8 cellular contexts compared by ENCODE assay signal in the genomic region with DNA sequence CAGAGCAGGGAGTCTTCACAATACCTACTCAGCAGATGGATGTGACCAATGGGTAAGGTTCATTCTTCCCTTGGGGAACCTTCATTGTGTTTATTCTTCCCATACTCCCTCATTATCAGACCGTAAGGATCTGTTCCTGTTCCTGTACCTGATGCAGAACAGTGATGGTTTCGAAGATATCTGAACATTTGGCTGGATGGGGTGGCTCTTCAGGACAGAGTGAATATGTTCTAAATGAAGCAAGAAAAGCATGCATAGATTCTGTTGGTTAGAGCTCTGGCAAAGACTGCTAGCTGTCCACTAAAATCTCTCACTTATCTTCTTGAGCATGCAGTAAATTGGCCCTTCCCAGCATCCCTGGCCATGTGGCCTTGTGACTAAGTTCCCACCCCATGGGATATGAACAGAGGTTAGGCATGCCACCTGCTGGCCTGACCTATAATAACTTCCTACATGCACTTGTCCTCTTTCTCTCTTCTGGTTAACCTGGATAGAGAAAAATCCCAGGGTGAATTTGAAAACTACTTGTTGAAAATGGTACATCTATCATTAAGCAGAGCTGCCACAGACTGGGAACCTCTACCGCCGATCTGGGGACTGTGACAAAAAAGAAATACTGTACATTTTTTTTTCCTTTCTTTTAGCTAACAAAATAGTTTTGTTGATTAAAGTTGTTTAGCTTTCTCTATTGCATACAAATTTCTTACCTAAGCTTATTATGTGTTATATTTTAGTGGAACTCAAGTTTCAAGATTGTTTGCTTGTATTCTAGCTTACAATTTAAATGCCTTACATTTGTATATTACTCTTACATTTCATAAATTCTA.
DNase-seq lines count a peak whose midpoint lies in the region; ATAC-seq and TF ChIP-seq lines count a peak whose summit lies in the region.

No MANE protein-coding gene starts in this region.

- no peak overlapping the region for H3K18ac ChIP-seq in IMR-90 (ENCODE audit: low read depth, low read length)

- no peak overlapping the region for H2AFZ ChIP-seq in IMR-90 (replicated peaks; ENCODE audit: low read length, poor library complexity)

- H3K27me3 ChIP-seq in IMR-90 (ENCODE audit: control insufficient read depth, insufficient read depth, low read length): no peaks in the 10 kb centered on the region
- H3K27me3 ChIP-seq in RWPE2 (ENCODE audit: insufficient read depth, poor library complexity, severe bottlenecking): no peaks in the 10 kb centered on the region

- ATAC-seq in GM21619 (IDR thresholded peaks at IDR 0.05; ENCODE audit: unreplicated experiment): peak; percentile 94
- ATAC-seq in IMR-90 (ENCODE audit: low read depth): peak; percentile 94
- peak; percentile 83 for ATAC-seq in RWPE2 (ENCODE audit: low read depth)
- ATAC-seq in left cardiac atrium: peak; percentile 83 to 89

- H4K8ac ChIP-seq in IMR-90 (ENCODE audit: low read depth in 2 of 2, low read length in 2 of 2): no peak overlapping the region

- no peaks in the 10 kb centered on the region for H3K79me1 ChIP-seq in IMR-90 (ENCODE audit: low read depth in 1 of 2, low read length in 2 of 2)

- no peak overlapping the region for H4K91ac ChIP-seq in IMR-90 (ENCODE audit: insufficient read depth, low read depth, low read length)

- intact Hi-C loops in IMR-90 (cut with micrococcal nuclease) (loop anchor here (1.0 to 10.0 kb wide), 5 partner anchors 383 to 1636 kb away; a partner anchor contains a TSS), left cardiac atrium (cut with DNase I) (loop anchor here (1.0 to 10.0 kb wide), 3 partner anchors 561 to 1636 kb away; no protein-coding TSS in a partner anchor)

- CTCF ChIA-PET in IMR-90 (lab: Yijun Ruan, JAX): interaction anchor here (0.6 to 1.3 kb wide), 4 partner anchors 9 to 394 kb away, joined by 3 to 4 read pairs (median 4); no protein-coding TSS in a partner anchor

- no CpG with 5 or more reads among the region's 4 CpGs for WGBS in IMR-90 (ENCODE audit: extremely low coverage in 2 of 2, insufficient read length in 1 of 2), 2 experiments

- no peaks in the 10 kb centered on the region for H4K20me1 ChIP-seq in IMR-90 (ENCODE audit: insufficient read depth, low read length)

- H3K9me1 ChIP-seq in IMR-90 (ENCODE audit: insufficient read depth, low read length): no peaks in the 10 kb centered on the region

- H3K14ac ChIP-seq in IMR-90 (replicated peaks; ENCODE audit: low read depth, low read length): no peak overlapping the region

- no peak overlapping the region for H3K4me2 ChIP-seq in IMR-90 (ENCODE audit: low read depth, low read length)

- BruUV-seq in IMR-90 (replicated peaks; lab: Mats Ljungman, UMichigan): no TSS peak

- no peak overlapping the region for H3K9ac ChIP-seq in IMR-90 (ENCODE audit: low read depth, low read length)

- no peak overlapping the region for H3K4ac ChIP-seq in IMR-90 (ENCODE audit: low read depth, low read length)

- no peak for TF ChIP-seq POLR2A in IMR-90 (IDR thresholded peaks at IDR 0.05; ENCODE audit: low read depth, low read length)

- POLR2A ChIA-PET in IMR-90 (lab: Charles Lee; ENCODE audit: unreplicated experiment): no interaction called here

- in situ Hi-C loops in G401 (cut with HindIII; ENCODE audit: low sequenced_read_pairs): no loop called here
- in situ Hi-C loops in IMR-90 (cut with MboI; ENCODE audit: low sequenced_read_pairs): loop anchor here (25.0 kb wide), 1 partner anchor 568 kb away; no protein-coding TSS in a partner anchor

- H3K36me3 ChIP-seq in IMR-90 (ENCODE audit: control insufficient read depth, insufficient read depth, low read length) (no peaks in the 10 kb centered on the region), RWPE2 (ENCODE audit: low read depth) (no peaks in the 10 kb centered on the region)

- peak; percentile 63 for TF ChIP-seq CTCF in IMR-90 (conservative IDR thresholded peaks at IDR 0.05; ENCODE audit: low read depth, low read length)
- TF ChIP-seq CTCF in RWPE2 (IDR thresholded peaks at IDR 0.05; ENCODE audit: poor library complexity, severe bottlenecking): peak; percentile 86

- dilution Hi-C loops in IMR-90 (cut with HindIII; ENCODE audit: low sequenced_read_pairs, unreplicated experiment): no loop called here

- no peak overlapping the region for H2BK20ac ChIP-seq in IMR-90 (ENCODE audit: low read depth, low read length)

- no peak overlapping the region for H2AK5ac ChIP-seq in IMR-90 (ENCODE audit: low read depth, low read length)

- no peak overlapping the region for H3K56ac ChIP-seq in IMR-90 (ENCODE audit: extremely low read depth, insufficient read depth, low read length)

- no peak overlapping the region for H2AK9ac ChIP-seq in IMR-90 (replicated peaks; ENCODE audit: low read depth, low read length, poor library complexity)

- H3K4me3 ChIP-seq in IMR-90 (ENCODE audit: insufficient read depth, low read depth, low read length) (no peak overlapping the region), RWPE2 (ENCODE audit: severe bottlenecking) (no peak overlapping the region)

- no peak overlapping the region for H4K5ac ChIP-seq in IMR-90 (ENCODE audit: low read depth, low read length)

- no peak overlapping the region for H2BK120ac ChIP-seq in IMR-90 (ENCODE audit: low read depth, low read length)

- peak; percentile 82 for TF ChIP-seq RAD21 in IMR-90 (IDR thresholded peaks at IDR 0.05; ENCODE audit: low read length)

- H3K4me1 ChIP-seq in IMR-90 (ENCODE audit: control insufficient read depth, insufficient read depth, low read length) (no peaks in the 10 kb centered on the region), RWPE2 (ENCODE audit: insufficient read depth, poor library complexity, severe bottlenecking) (no peaks in the 10 kb centered on the region)

- DNase-seq in G401 (ENCODE audit: low spot score): peak; percentile 28
- DNase-seq in IMR-90: peak; percentile 70
- no peak for DNase-seq in RWPE2 (ENCODE audit: low spot score)
- DNase-seq in activated naive CD4-positive, alpha-beta T cell treated with anti-CD3 and anti-CD28 coated beads, Interleukin-2, amount 50 U/mL, for 16 hours: peak; percentile 34
- DNase-seq in left cardiac atrium: peak; percentile 62
- DNase-seq in retina: peak; percentile 42
- DNase-seq in DMS79 (lab: John Stamatoyannopoulos, UW): no peak

- H2BK15ac ChIP-seq in IMR-90 (ENCODE audit: low read depth, low read length): no peak overlapping the region

- no peak overlapping the region for H2BK5ac ChIP-seq in IMR-90 (ENCODE audit: low read depth, low read length, poor library complexity, severe bottlenecking)

- no peak overlapping the region for H3K23ac ChIP-seq in IMR-90 (ENCODE audit: low read depth, low read length)

- no peaks in the 10 kb centered on the region for H3K9me3 ChIP-seq in IMR-90 (ENCODE audit: control insufficient read depth, insufficient read depth, low read length)
- peaks cover 2% of the 10 kb centered on the region for H3K9me3 ChIP-seq in RWPE2 (ENCODE audit: severe bottlenecking)

- H3K27ac ChIP-seq in IMR-90 (ENCODE audit: insufficient read depth, low read length) (no peak overlapping the region), RWPE2 (ENCODE audit: poor library complexity, severe bottlenecking) (no peak overlapping the region)

TF ChIP-seq in IMR-90, 13 proteins besides CTCF, POLR2A, EP300 and RAD21:
- TF ChIP-seq, protein P1, sequence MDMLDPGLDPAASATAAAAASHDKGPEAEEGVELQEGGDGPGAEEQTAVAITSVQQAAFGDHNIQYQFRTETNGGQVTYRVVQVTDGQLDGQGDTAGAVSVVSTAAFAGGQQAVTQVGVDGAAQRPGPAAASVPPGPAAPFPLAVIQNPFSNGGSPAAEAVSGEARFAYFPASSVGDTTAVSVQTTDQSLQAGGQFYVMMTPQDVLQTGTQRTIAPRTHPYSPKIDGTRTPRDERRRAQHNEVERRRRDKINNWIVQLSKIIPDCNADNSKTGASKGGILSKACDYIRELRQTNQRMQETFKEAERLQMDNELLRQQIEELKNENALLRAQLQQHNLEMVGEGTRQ (IDR thresholded peaks at IDR 0.05; ENCODE audit: low read depth, low read length): peak; percentile 69; the same call in 1 of the 2 replicates
- peak; percentile 82 for TF ChIP-seq SMC3 (IDR thresholded peaks at IDR 0.05; ENCODE audit: low read depth, low read length)
- TF ChIP-seq CHD1 (IDR thresholded peaks at IDR 0.05; ENCODE audit: low read depth, low read length): no peak

Comparison
In these comparisons a context has a peak if more than half of its experiments do, and no peak if none do; other contexts are left out.
1. DNase-seq: peak in G401 (single experiment), IMR-90 (single experiment), activated naive CD4-positive, alpha-beta T cell treated with anti-CD3 and anti-CD28 coated beads, Interleukin-2, amount 50 U/mL, for 16 hours (single experiment), left cardiac atrium (single experiment) and retina (single experiment); none in RWPE2 (single experiment) and DMS79 (single experiment).
2. Peak in every context shown above with its lines, with median percentiles within 50 percentile points of each other: ATAC-seq.